Comparison of ENCODE assay signal across 27 cellular contexts in the genomic region with DNA sequence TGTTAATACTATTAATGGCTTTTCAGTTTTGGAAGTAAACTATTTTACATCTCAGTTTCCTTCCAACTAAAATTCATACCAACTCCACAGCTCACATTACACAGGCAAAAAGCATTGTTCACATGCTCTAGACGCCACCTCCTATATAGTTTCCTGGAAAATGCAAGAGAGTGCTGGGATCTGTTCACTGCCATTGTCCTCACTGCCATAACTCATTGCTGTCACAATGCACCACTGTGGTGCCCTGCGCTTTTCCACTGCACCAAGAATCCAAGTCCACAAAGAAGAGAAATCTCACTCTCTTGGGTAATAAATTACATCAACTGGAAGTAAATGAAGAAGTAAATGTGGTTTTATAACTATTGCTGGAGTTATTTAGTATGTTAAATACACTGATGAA.
"Had no signal": no experiment of that assay in that cellular context is flagged by ENCODE, and none has a peak within 500 bp of the region (broad histone marks: within the 10 kb centered on the region; RNA-seq: fewer than 3 reads in every experiment).

No MANE protein-coding gene starts in this region.

- H3K27ac ChIP-seq: ascending aorta, body of pancreas, Peyer's patch, RWPE1, SJCRH30 had no signal

- DNase-seq: activated CD4-positive, alpha-beta T cell treated with anti-CD3 and anti-CD28 coated beads for 48 hours; activated CD4-positive, alpha-beta T cell treated with anti-CD3 and anti-CD28 coated beads, Interleukin-2, amount 50 U/mL, for 48 hours; activated CD4-positive, CD25-positive, alpha-beta regulatory T cell treated with anti-CD3 and anti-CD28 coated beads, Interleukin-2, amount 50 U/mL, for 72 hours; activated CD8-positive, alpha-beta memory T cell treated with anti-CD3 and anti-CD28 coated beads, Interleukin-2, amount 10 ng/mL, durations not matched to agents 7 days and 5 days; activated effector memory CD4-positive, alpha-beta T cell treated with anti-CD3 and anti-CD28 coated beads, Interleukin-2, amount 50 U/mL, for 16 hours; activated naive CD4-positive, alpha-beta T cell treated with Interleukin-2 at 50 U/mL for 16 hours; activated naive CD8-positive, alpha-beta T cell treated with anti-CD3 and anti-CD28 coated beads, Interleukin-2, amount 50 U/mL, for 24 hours; activated T-cell treated with anti-CD3 and anti-CD28 coated beads, Interleukin-2, amount 50 U/mL, for 4 hours; amniotic stem cell; body of pancreas; central memory CD4-positive, alpha-beta T cell; MG63; MV-4-11; NCI-H1092 treated with DMSO at 0.1 percent for 48 hours; NCI-H1417 treated with DMSO at 0.1 percent for 48 hours; NCI-H1694; NCI-H2029; NCI-H446; NCI-H748 treated with DMSO at 0.1 percent for 48 hours; Peyer's patch; Right ventricle myocardium superior; SJCRH30 had no signal

- H3K4me1 Mint-ChIP-seq: activated CD8-positive, alpha-beta memory T cell treated with anti-CD3 and anti-CD28 coated beads, Interleukin-2, amount 10 ng/mL, durations not matched to agents 7 days and 5 days; activated naive CD8-positive, alpha-beta T cell treated with anti-CD3 and anti-CD28 coated beads, Interleukin-2, amount 50 U/mL, for 24 hours; WTC11 had no signal

- H3K4me3 ChIP-seq: ascending aorta, body of pancreas, MG63, Peyer's patch, SJCRH30 had no signal

- ATAC-seq: activated CD8-positive, alpha-beta memory T cell treated with anti-CD3 and anti-CD28 coated beads, Interleukin-2, amount 10 ng/mL, durations not matched to agents 7 days and 5 days; activated naive CD4-positive, alpha-beta T cell treated with anti-CD3 and anti-CD28 coated beads, Interleukin-2, amount 50 U/mL, for 72 hours; activated naive CD8-positive, alpha-beta T cell treated with anti-CD3 and anti-CD28 coated beads, Interleukin-2, amount 50 U/mL, for 24 hours; activated T-cell treated with anti-CD3 and anti-CD28 coated beads, Interleukin-2, amount 50 U/mL, for 4 hours; body of pancreas; WTC11 had no signal

- H3K36me3 Mint-ChIP-seq: activated CD8-positive, alpha-beta memory T cell treated with anti-CD3 and anti-CD28 coated beads, Interleukin-2, amount 10 ng/mL, durations not matched to agents 7 days and 5 days; activated naive CD4-positive, alpha-beta T cell treated with anti-CD3 and anti-CD28 coated beads, Interleukin-2, amount 50 U/mL, for 72 hours; WTC11 had no signal

- H3K4me1 ChIP-seq: ascending aorta, body of pancreas, Peyer's patch, SJCRH30 had no signal

- H3K9me3 Mint-ChIP-seq: activated T-cell treated with anti-CD3 and anti-CD28 coated beads, Interleukin-2, amount 50 U/mL, for 4 hours; T-helper 1 cell treated with Interleukin-12 subunit alpha and Interleukin-12 subunit beta and Interleukin-4 antibody, amounts not matched to agents 30 μg/mL and 1 μg/mL, for 36 hours; WTC11 had no signal

- H3K9me3 ChIP-seq: ascending aorta, body of pancreas, MG63, Peyer's patch, SJCRH30 had no signal

- H3K36me3 ChIP-seq: ascending aorta, MG63, Peyer's patch, SJCRH30 had no signal

- H3K4me3 Mint-ChIP-seq: activated CD8-positive, alpha-beta memory T cell treated with anti-CD3 and anti-CD28 coated beads, Interleukin-2, amount 10 ng/mL, durations not matched to agents 7 days and 5 days; activated naive CD8-positive, alpha-beta T cell treated with anti-CD3 and anti-CD28 coated beads, Interleukin-2, amount 50 U/mL, for 24 hours; activated T-cell treated with anti-CD3 and anti-CD28 coated beads, Interleukin-2, amount 50 U/mL, for 4 hours; T-helper 1 cell treated with Interleukin-12 subunit alpha and Interleukin-12 subunit beta and Interleukin-4 antibody, amounts not matched to agents 30 μg/mL and 1 μg/mL, for 36 hours; WTC11 had no signal

- H3K27ac Mint-ChIP-seq: activated CD8-positive, alpha-beta memory T cell treated with anti-CD3 and anti-CD28 coated beads, Interleukin-2, amount 10 ng/mL, durations not matched to agents 7 days and 5 days; activated naive CD4-positive, alpha-beta T cell treated with anti-CD3 and anti-CD28 coated beads, Interleukin-2, amount 50 U/mL, for 72 hours; activated naive CD8-positive, alpha-beta T cell treated with anti-CD3 and anti-CD28 coated beads, Interleukin-2, amount 50 U/mL, for 24 hours; T-helper 1 cell treated with Interleukin-12 subunit alpha and Interleukin-12 subunit beta and Interleukin-4 antibody, amounts not matched to agents 30 μg/mL and 1 μg/mL, for 36 hours; WTC11 had no signal

- H3K27me3 ChIP-seq: ascending aorta, body of pancreas, MG63, Peyer's patch, SJCRH30 had no signal

- H3K27me3 Mint-ChIP-seq: activated CD8-positive, alpha-beta memory T cell treated with anti-CD3 and anti-CD28 coated beads, Interleukin-2, amount 10 ng/mL, durations not matched to agents 7 days and 5 days; activated naive CD8-positive, alpha-beta T cell treated with anti-CD3 and anti-CD28 coated beads, Interleukin-2, amount 50 U/mL, for 24 hours had no signal
